16 cellular contexts compared by ENCODE assay signal in the genomic region with DNA sequence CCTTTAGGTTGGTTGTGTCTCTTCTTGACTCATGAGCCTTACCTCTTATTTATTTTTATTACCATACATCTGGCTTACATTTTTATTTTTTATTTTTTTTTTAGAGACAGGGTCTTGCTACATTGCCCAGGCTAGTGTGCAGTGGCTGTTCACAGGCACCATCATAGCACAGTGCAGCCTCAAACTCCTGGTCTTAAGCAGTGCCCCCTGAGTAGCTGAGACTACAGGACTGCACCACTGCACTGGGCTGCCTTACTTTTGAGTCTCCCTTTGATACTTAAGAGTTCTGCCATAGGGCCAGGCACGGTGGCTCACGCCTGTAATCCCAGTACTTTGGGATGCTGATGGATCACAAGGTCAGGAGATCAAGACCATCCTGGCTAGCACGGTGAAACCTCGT.
DNase-seq lines count a peak whose midpoint lies in the region; ATAC-seq, FAIRE-seq and TF ChIP-seq lines count a peak whose summit lies in the region.
"Had no signal": no experiment of that assay in that cellular context is flagged by ENCODE, and none has a peak within 500 bp of the region (broad histone marks: within the 10 kb centered on the region; RNA-seq: fewer than 3 reads in every experiment).

No MANE protein-coding gene starts in this region.

- no peaks in the 10 kb centered on the region for H3K9me3 Mint-ChIP-seq in WTC11
- H3K9me3 Mint-ChIP-seq in activated CD8-positive, alpha-beta T cell treated with anti-CD3 and anti-CD28 coated beads for 36 hours, result no peaks in the 10 kb centered on the region
- H3K9me3 Mint-ChIP-seq: activated T-helper 17 cell treated with anti-CD3 and anti-CD28 coated beads, Interleukin-2, amount 50 U/mL, for 72 hours; natural killer cell; T-helper 1 cell treated with Interleukin-12 subunit alpha and Interleukin-12 subunit beta and Interleukin-4 antibody, amounts not matched to agents 30 μg/mL and 1 μg/mL, for 36 hours had no signal

- no peaks in the 10 kb centered on the region for H3K27me3 Mint-ChIP-seq in WTC11 (ENCODE audit: low read depth)
- H3K27me3 Mint-ChIP-seq in activated CD8-positive, alpha-beta T cell treated with anti-CD3 and anti-CD28 coated beads for 36 hours, result no peaks in the 10 kb centered on the region
- H3K27me3 Mint-ChIP-seq: activated T-helper 17 cell treated with anti-CD3 and anti-CD28 coated beads, Interleukin-2, amount 50 U/mL, for 72 hours; B cell had no signal

- no peak for FAIRE-seq in endothelial cell of umbilical vein (lab: Jason Lieb, UNC)

- H3K4me2 ChIP-seq in endothelial cell of umbilical vein (ENCODE audit: insufficient read depth, low read length) (peak overlapping the region; percentile 76), neuronal stem cell (ENCODE audit: insufficient read depth, low read length, poor library complexity, severe bottlenecking) (no peak overlapping the region)

- H3K14ac ChIP-seq in neuronal stem cell (ENCODE audit: low read length), result no peak overlapping the region

- no peak overlapping the region for H2BK5ac ChIP-seq in neuronal stem cell (ENCODE audit: low read length)

- POLR2A ChIA-PET in WTC11 (lab: Charles Lee) (interaction anchor here (0.7 kb wide), 1 partner anchor 39 kb away, joined by 3 read pairs; no protein-coding TSS in a partner anchor), endothelial cell of umbilical vein (lab: Charles Lee) (interaction anchor here (0.6 kb wide), 1 partner anchor 20 kb away, joined by 6 read pairs; no protein-coding TSS in a partner anchor)
- POLR2A ChIA-PET in activated CD8-positive, alpha-beta T cell treated with anti-CD3 and anti-CD28 coated beads for 36 hours (lab: Charles Lee), result no interaction called here

- peak overlapping the region; percentile 34 for H2AK5ac ChIP-seq in neuronal stem cell (ENCODE audit: low read depth, low read length)

- no peak for TF ChIP-seq CTCF in WTC11 (IDR thresholded peaks at IDR 0.05)
- TF ChIP-seq CTCF in endothelial cell of umbilical vein (IDR thresholded peaks at IDR 0.05; ENCODE audit: extremely low read depth in 1 of 2, insufficient read depth in 1 of 2, low read depth in 1 of 2, low read length in 2 of 2), result no peak
- TF ChIP-seq CTCF in upper lobe of left lung (IDR thresholded peaks at IDR 0.05), result no peak
- TF ChIP-seq CTCF in activated CD8-positive, alpha-beta T cell treated with anti-CD3 and anti-CD28 coated beads for 36 hours (IDR thresholded peaks at IDR 0.05), result no peak

- peak overlapping the region; percentile 73 for H3K18ac ChIP-seq in neuronal stem cell (ENCODE audit: low read length)

- H3K9me3 ChIP-seq in endothelial cell of umbilical vein (replicated peaks; ENCODE audit: control insufficient read depth, insufficient read depth, low read length) (no peaks in the 10 kb centered on the region), neuronal stem cell (replicated peaks in 1 of 2; ENCODE audit: control insufficient read depth in 2 of 2, insufficient read depth in 1 of 2, low read depth in 1 of 2, low read length in 2 of 2) (no peaks in the 10 kb centered on the region), upper lobe of left lung (no peaks in the 10 kb centered on the region)

- no peak overlapping the region for H3K27ac Mint-ChIP-seq in WTC11
- no peak overlapping the region for H3K27ac Mint-ChIP-seq in activated CD8-positive, alpha-beta T cell treated with anti-CD3 and anti-CD28 coated beads for 36 hours
- H3K27ac Mint-ChIP-seq: activated T-helper 17 cell treated with anti-CD3 and anti-CD28 coated beads, Interleukin-2, amount 50 U/mL, for 72 hours; B cell; natural killer cell; T-helper 1 cell treated with Interleukin-12 subunit alpha and Interleukin-12 subunit beta and Interleukin-4 antibody, amounts not matched to agents 30 μg/mL and 1 μg/mL, for 36 hours had no signal

- peaks cover 57% of the 10 kb centered on the region for H3K4me1 Mint-ChIP-seq in WTC11
- peaks cover 5% of the 10 kb centered on the region for H3K4me1 Mint-ChIP-seq in activated CD8-positive, alpha-beta T cell treated with anti-CD3 and anti-CD28 coated beads for 36 hours (ENCODE audit: low read depth)
- H3K4me1 Mint-ChIP-seq: activated T-helper 17 cell treated with anti-CD3 and anti-CD28 coated beads, Interleukin-2, amount 50 U/mL, for 72 hours; B cell; natural killer cell had no signal

- DNase-seq in WTC11 (ENCODE audit: low spot score) (no peak), endothelial cell of umbilical vein (ENCODE audit: low read depth, low spot score) (no peak), neuronal stem cell (ENCODE audit: low spot score) (no peak), upper lobe of left lung (no peak)
- no peak for DNase-seq in activated CD8-positive, alpha-beta T cell treated with anti-CD3 and anti-CD28 coated beads for 36 hours
- DNase-seq: cerebellar nuclear complex; foreskin melanocyte; natural killer cell; NCI-H187 treated with DMSO at 0.1 percent for 48 hours; SIG-M5; stimulated activated naive CD8-positive, alpha-beta T cell treated with anti-CD3 and anti-CD28 coated beads, Interleukin-15, Interleukin-2, amounts not matched to agents 100 U/mL and 50 U/mL, for 24 hours had no signal

- no peak overlapping the region for H4K91ac ChIP-seq in neuronal stem cell (ENCODE audit: low read depth, low read length, poor library complexity)

- H2AFZ ChIP-seq in endothelial cell of umbilical vein (ENCODE audit: low read depth, low read length) (no peak overlapping the region), neuronal stem cell (ENCODE audit: low read length) (no peak overlapping the region)

- ATAC-seq in WTC11, result no peak
- no peak for ATAC-seq in upper lobe of left lung (ENCODE audit: low FRiP score in 2 of 2)
- no peak for ATAC-seq in activated CD8-positive, alpha-beta T cell treated with anti-CD3 and anti-CD28 coated beads for 36 hours
- ATAC-seq in HG03135 (IDR thresholded peaks at IDR 0.05; ENCODE audit: unreplicated experiment), result no peak
- ATAC-seq in GM21447 (IDR thresholded peaks at IDR 0.05; ENCODE audit: unreplicated experiment), result no peak
- ATAC-seq: activated T-helper 17 cell treated with anti-CD3 and anti-CD28 coated beads, Interleukin-2, amount 50 U/mL, for 72 hours; natural killer cell; stimulated activated naive CD8-positive, alpha-beta T cell treated with anti-CD3 and anti-CD28 coated beads, Interleukin-15, Interleukin-2, amounts not matched to agents 100 U/mL and 50 U/mL, for 24 hours had no signal

- peaks cover 85% of the 10 kb centered on the region for H3K79me2 ChIP-seq in endothelial cell of umbilical vein (ENCODE audit: control insufficient read depth, insufficient read depth, low read length)

- TF ChIP-seq EP300 in upper lobe of left lung (IDR thresholded peaks at IDR 0.05), result no peak

- dilution Hi-C loops in endothelial cell of umbilical vein (cut with MboI; ENCODE audit: extremely low pct_ligation_motif_present, low sequenced_read_pairs), result no loop called here

- CTCF ChIA-PET in WTC11 (lab: Charles Lee) (interaction anchor here (0.6 to 6.7 kb wide), 4 partner anchors 13 to 479 kb away, joined by 3 to 130 read pairs (median 4); no protein-coding TSS in a partner anchor), endothelial cell of umbilical vein (lab: Charles Lee) (interaction anchor here (0.8 to 18.5 kb wide), 9 partner anchors 10 to 110 kb away, joined by 3 to 310 read pairs (median 7); no protein-coding TSS in a partner anchor)
- CTCF ChIA-PET in activated CD8-positive, alpha-beta T cell treated with anti-CD3 and anti-CD28 coated beads for 36 hours (lab: Charles Lee), result interaction anchor here (0.8 to 1.3 kb wide), 2 partner anchors 36 to 63 kb away, joined by 3 to 6 read pairs; no protein-coding TSS in a partner anchor

- H3K27ac ChIP-seq in endothelial cell of umbilical vein (ENCODE audit: insufficient read depth, low read depth, low read length), result peak overlapping the region; percentile 76
- peak overlapping the region; percentile 41 for H3K27ac ChIP-seq in neuronal stem cell (replicated peaks; ENCODE audit: low read length)
- peak overlapping the region; percentile 79 to 88 (median 82) for H3K27ac ChIP-seq in upper lobe of left lung

- H2BK15ac ChIP-seq in neuronal stem cell (ENCODE audit: low read length), result no peak overlapping the region

- no peak overlapping the region for H4K8ac ChIP-seq in neuronal stem cell (ENCODE audit: low read depth, low read length)

- intact Hi-C loops in endothelial cell of umbilical vein (cut with micrococcal nuclease), result no loop called here
- intact Hi-C loops in activated CD8-positive, alpha-beta T cell treated with anti-CD3 and anti-CD28 coated beads for 36 hours (cut with micrococcal nuclease), result no loop called here

- H4K20me1 ChIP-seq in endothelial cell of umbilical vein (replicated peaks; ENCODE audit: control insufficient read depth, extremely low read depth, insufficient read depth, low read length), result no peaks in the 10 kb centered on the region

- no peak overlapping the region for H2BK12ac ChIP-seq in neuronal stem cell (ENCODE audit: low read length)

- H3K9ac ChIP-seq in endothelial cell of umbilical vein (replicated peaks; ENCODE audit: extremely low read depth, insufficient read depth, low read length), result peak overlapping the region; percentile 32
- no peak overlapping the region for H3K9ac ChIP-seq in neuronal stem cell (ENCODE audit: low read depth, low read length, poor library complexity)

- H3K27me3 ChIP-seq in endothelial cell of umbilical vein (ENCODE audit: control insufficient read depth in 2 of 2, insufficient read depth in 2 of 2, low read length in 2 of 2), result no peaks in the 10 kb centered on the region
- H3K27me3 ChIP-seq in neuronal stem cell (ENCODE audit: control insufficient read depth in 3 of 3, insufficient read depth in 3 of 3, low read depth in 1 of 3, low read length in 3 of 3), result no peaks in the 10 kb centered on the region
- no peaks in the 10 kb centered on the region for H3K27me3 ChIP-seq in upper lobe of left lung

- no peaks in the 10 kb centered on the region for H3K9me1 ChIP-seq in endothelial cell of umbilical vein (replicated peaks; ENCODE audit: control insufficient read depth, extremely low read depth, insufficient read depth, low read length)

- H3K36me3 Mint-ChIP-seq in WTC11, result peaks cover 14% of the 10 kb centered on the region
- no peaks in the 10 kb centered on the region for H3K36me3 Mint-ChIP-seq in activated CD8-positive, alpha-beta T cell treated with anti-CD3 and anti-CD28 coated beads for 36 hours (ENCODE audit: low read depth)
- H3K36me3 Mint-ChIP-seq: natural killer cell had no signal

- peak overlapping the region in 1 of 3 experiments; percentile 13 for H3K4me3 ChIP-seq in endothelial cell of umbilical vein (replicated peaks in 1 of 3; ENCODE audit: insufficient read depth in 1 of 3, low read depth in 1 of 3, low read length in 3 of 3)
- H3K4me3 ChIP-seq in neuronal stem cell (ENCODE audit: low read length in 2 of 2), result no peak overlapping the region
- no peak overlapping the region for H3K4me3 ChIP-seq in upper lobe of left lung

- H3K4me3 Mint-ChIP-seq in WTC11, result no peak overlapping the region
- H3K4me3 Mint-ChIP-seq in activated CD8-positive, alpha-beta T cell treated with anti-CD3 and anti-CD28 coated beads for 36 hours, result no peak overlapping the region
- H3K4me3 Mint-ChIP-seq: activated T-helper 17 cell treated with anti-CD3 and anti-CD28 coated beads, Interleukin-2, amount 50 U/mL, for 72 hours; B cell; natural killer cell; T-helper 1 cell treated with Interleukin-12 subunit alpha and Interleukin-12 subunit beta and Interleukin-4 antibody, amounts not matched to agents 30 μg/mL and 1 μg/mL, for 36 hours had no signal

- H3K36me3 ChIP-seq in endothelial cell of umbilical vein (ENCODE audit: control insufficient read depth in 2 of 2, extremely low read depth in 1 of 2, insufficient read depth in 2 of 2, low read length in 2 of 2), result peaks cover 0 to 7% of the 10 kb centered on the region in 2 experiments
- peaks cover 0 to 33% of the 10 kb centered on the region in 2 donors for H3K36me3 ChIP-seq in neuronal stem cell (replicated peaks in 1 of 2; ENCODE audit: control insufficient read depth in 2 of 2, insufficient read depth in 2 of 2, low read length in 2 of 2)
- peaks cover 0 to 13% (median 0%) of the 10 kb centered on the region in 4 donors for H3K36me3 ChIP-seq in upper lobe of left lung

- no TSS peak for BruUV-seq in endothelial cell of umbilical vein (replicated peaks; lab: Mats Ljungman, UMichigan)

- no peak overlapping the region for H3K4ac ChIP-seq in neuronal stem cell (ENCODE audit: low read length)

- no CpG with 5 or more reads among the region's 4 CpGs for WGBS in neuronal stem cell (ENCODE audit: extremely low coverage in 2 of 2, insufficient read length in 2 of 2, insufficient replicate concordance in 1 of 2), 2 donors
- 54 to 69% methylated on average over 4 of the region's 4 CpGs for WGBS in upper lobe of left lung, 2 donors

- H3K79me1 ChIP-seq in neuronal stem cell (ENCODE audit: low read depth, low read length), result no peaks in the 10 kb centered on the region

- H3K23ac ChIP-seq in neuronal stem cell (ENCODE audit: low read depth, low read length, poor library complexity), result no peak overlapping the region

- peaks cover 77% of the 10 kb centered on the region for H3K4me1 ChIP-seq in endothelial cell of umbilical vein (ENCODE audit: control insufficient read depth, extremely low read depth, insufficient read depth, low read length)
- H3K4me1 ChIP-seq in neuronal stem cell (ENCODE audit: control insufficient read depth in 2 of 2, insufficient read depth in 1 of 2, low read depth in 1 of 2, low read length in 2 of 2), result peaks cover 35 to 39% of the 10 kb centered on the region in 2 donors
- peaks cover 72 to 78% (median 73%) of the 10 kb centered on the region in 4 donors for H3K4me1 ChIP-seq in upper lobe of left lung

- H2BK120ac ChIP-seq in neuronal stem cell (ENCODE audit: low read depth, low read length), result no peak overlapping the region

- TF ChIP-seq POLR2A in endothelial cell of umbilical vein (IDR thresholded peaks at IDR 0.05; ENCODE audit: low read depth, low read length), result no peak
- no peak for TF ChIP-seq POLR2A in upper lobe of left lung (IDR thresholded peaks at IDR 0.05)
